In genomic region chr11:109971184-109971523, GRCh38 we compare ENCODE assay signal across 10 cellular contexts.
DNase-seq lines count a peak whose midpoint lies in the region; FAIRE-seq and TF ChIP-seq lines count a peak whose summit lies in the region.
"Had no signal": no experiment of that assay in that cellular context is flagged by ENCODE, and none has a peak within 500 bp of the region (broad histone marks: within the 10 kb centered on the region; RNA-seq: fewer than 3 reads in every experiment).

No MANE protein-coding gene starts in this region.

- DNase-seq in ELR (ENCODE audit: low read depth) (peak; percentile 80), KBM-7 (peak; percentile 73), astrocyte (ENCODE audit: low read depth) (peak; percentile 68), midbrain (lab: John Stamatoyannopoulos, UW) (peak; percentile 31), UCSD-AML1 (lab: John Stamatoyannopoulos, UW; ENCODE audit: unreplicated experiment) (no peak), tibial nerve (ENCODE audit: low spot score in 2 of 2) (no peak), GM13977 (ENCODE audit: low spot score) (no peak)
- no peak for DNase-seq in activated effector memory CD4-positive, alpha-beta T cell treated with Interleukin-2 at 50 U/mL for 16 hours
- DNase-seq: GOT3 had no signal

- H3K27ac Mint-ChIP-seq in astrocyte (ENCODE audit: unreplicated experiment), result peak overlapping the region; percentile 48

- H3K4me2 ChIP-seq in astrocyte (ENCODE audit: low read length), result peak overlapping the region; percentile 75

- TF ChIP-seq CTCF in astrocyte (IDR thresholded peaks at IDR 0.05; ENCODE audit: insufficient read depth, low read depth, low read length), result no peak
- TF ChIP-seq CTCF in tibial nerve (IDR thresholded peaks at IDR 0.05), result no peak
- no peak for TF ChIP-seq CTCF in GM13977 (IDR thresholded peaks at IDR 0.05; ENCODE audit: extremely low read depth, insufficient read depth, missing control alignments)

- TF ChIP-seq POLR2A in tibial nerve (IDR thresholded peaks at IDR 0.05), result no peak

- in situ Hi-C loops in KBM-7 (cut with MboI; ENCODE audit: low pct_unique_long_range_greater_than_20kb, low sequenced_read_pairs), result loop anchor here (25.0 kb wide), 2 partner anchors 116 to 216 kb away; partner anchors contain the start of gene ZC3H12C
- in situ Hi-C loops in GM13977 (cut with MboI; ENCODE audit: low pct_unique_long_range_greater_than_20kb, low sequenced_read_pairs, unreplicated experiment), result loop anchor here (25.0 kb wide), 1 partner anchor 391 kb away; no protein-coding TSS in a partner anchor

- H3K9me3 Mint-ChIP-seq in astrocyte (ENCODE audit: unreplicated experiment), result peaks cover 3% of the 10 kb centered on the region

- no peaks in the 10 kb centered on the region for H3K36me3 Mint-ChIP-seq in astrocyte (ENCODE audit: low read depth, unreplicated experiment)

- H2AFZ ChIP-seq in astrocyte (ENCODE audit: low read depth, low read length), result peak overlapping the region; percentile 48

- H3K79me2 ChIP-seq in astrocyte (ENCODE audit: insufficient read depth, low read length), result no peaks in the 10 kb centered on the region

- no peak overlapping the region for H3K4me3 Mint-ChIP-seq in astrocyte (ENCODE audit: unreplicated experiment)

- H3K4me1 Mint-ChIP-seq in astrocyte (ENCODE audit: low read depth, unreplicated experiment), result peaks cover 24% of the 10 kb centered on the region

- H3K9ac ChIP-seq in astrocyte (ENCODE audit: low read length), result no peak overlapping the region

- H4K20me1 ChIP-seq in astrocyte (ENCODE audit: insufficient read depth, low read length), result no peaks in the 10 kb centered on the region

- H3K27ac ChIP-seq in astrocyte (ENCODE audit: low read depth, low read length), result no peak overlapping the region
- peak overlapping the region in 1 of 4 donors; percentile 47 for H3K27ac ChIP-seq in tibial nerve

- H3K4me3 ChIP-seq in astrocyte (ENCODE audit: insufficient read depth, low read depth, low read length) (peak overlapping the region; percentile 8), tibial nerve (no peak overlapping the region)

- TF ChIP-seq EP300 in tibial nerve (IDR thresholded peaks at IDR 0.05), result peak in 1 of 2 donors; percentile 57

- WGBS in tibial nerve, 2 donors, result 7 to 9% methylated on average over 2 of the region's 2 CpGs

- H3K36me3 ChIP-seq in astrocyte (ENCODE audit: insufficient read depth, low read length) (no peaks in the 10 kb centered on the region), tibial nerve (no peaks in the 10 kb centered on the region)

- H3K4me1 ChIP-seq in astrocyte (ENCODE audit: insufficient read depth, low read length) (peaks cover 18% of the 10 kb centered on the region), tibial nerve (peaks cover 0 to 26% (median 20%) of the 10 kb centered on the region in 4 donors)

- FAIRE-seq in astrocyte (lab: Jason Lieb, UNC), result peak; percentile 79
- FAIRE-seq: TTC549 had no signal

- no peaks in the 10 kb centered on the region for H3K27me3 Mint-ChIP-seq in astrocyte (ENCODE audit: low read depth, unreplicated experiment)

- no peaks in the 10 kb centered on the region for H3K27me3 ChIP-seq in astrocyte (ENCODE audit: insufficient read depth, low read length)
- no peaks in the 10 kb centered on the region for H3K27me3 ChIP-seq in tibial nerve

- H3K9me3 ChIP-seq in astrocyte (ENCODE audit: insufficient read depth, low read depth, low read length) (no peaks in the 10 kb centered on the region), tibial nerve (no peaks in the 10 kb centered on the region)

Comparison
In these comparisons a context has a peak if more than half of its experiments do, and no peak if none do; other contexts are left out.
1. DNase-seq: peak in ELR (single experiment), KBM-7 (single experiment), astrocyte (single experiment) and midbrain (single experiment); none in UCSD-AML1 (single experiment), tibial nerve (0 of 2), activated effector memory CD4-positive, alpha-beta T cell treated with Interleukin-2 at 50 U/mL for 16 hours (single experiment) and GM13977 (single experiment).